Comparison of ENCODE assay signal across 28 cellular contexts in genomic region chrX:153327561-153327960, GRCh38. TPM values are rescaled to one million over a fixed set of nuclear protein-coding genes. Genes with fewer than 3 reads are reported as not detected.
"Had no signal": no experiment of that assay in that cellular context is flagged by ENCODE, and none has a peak within 500 bp of the region (broad histone marks: within the 10 kb centered on the region; RNA-seq: fewer than 3 reads in every experiment).

No MANE protein-coding gene starts in this region.

- ATAC-seq: K562, Panc1, PC-3, SK-N-SH treated with all-trans-retinoic acid at 6 μM for 48 hours had no signal

- H3K4me3 ChIP-seq: K562, SJCRH30 had no signal

- H3K27ac ChIP-seq: HL-60, KMS-11, RWPE1, SJCRH30 had no signal

- DNase-seq: MV-4-11; NCI-H1048; NCI-H1105; NCI-H1417; NCI-H1436 treated with DMSO at 0.1 percent for 48 hours; NCI-H1694; NCI-H187 treated with DMSO at 0.1 percent for 48 hours; NCI-H2029 treated with DMSO at 0.1 percent for 48 hours; NCI-H2171; NCI-H226; NCI-H446; NCI-H510A; NCI-H524 treated with DMSO at 0.1 percent for 48 hours; NCI-H69; NCI-H774; NK-92 treated with Interleukin-12 subunit alpha and Interleukin-12 subunit beta, amount 100 ng/mL, for 24 hours; PC-3; SHP77 treated with DMSO at 0.1 percent for 48 hours; SJCRH30 had no signal

- H3K9me3 ChIP-seq: SJCRH30 had no signal

- H3K4me1 ChIP-seq: SJCRH30 had no signal

- H3K36me3 ChIP-seq: SJCRH30 had no signal

- H3K27me3 ChIP-seq: SJCRH30 had no signal

RNA-seq across cellular contexts. Expression of gene PNMA6F, which starts 6.0 kb away (rescaled TPM):
- total RNA-seq: K562, LHCN-M2, MCF 10A, OCI-LY7, PC-3, SJCRH30 had no signal
